11 cellular contexts compared by ENCODE assay signal in the genomic region with DNA sequence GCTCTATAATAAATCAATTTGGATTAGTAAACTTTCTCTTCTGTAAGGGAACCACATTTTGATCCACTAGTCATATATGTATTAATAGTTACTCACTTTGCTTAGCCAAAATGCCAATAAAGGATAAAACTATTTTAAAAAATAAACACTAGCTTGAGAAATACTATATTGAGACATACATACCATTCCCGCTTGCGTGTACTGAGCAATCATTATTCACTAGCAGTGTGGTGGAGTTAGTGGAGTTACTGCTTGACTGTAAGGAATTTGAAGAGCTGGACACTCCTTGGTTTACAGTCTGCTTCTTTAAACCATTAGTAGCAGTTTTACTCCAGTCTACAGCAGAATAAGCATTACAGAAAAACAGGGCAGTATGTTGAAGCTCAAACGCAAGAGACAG. TPM values are rescaled to one million over a fixed set of nuclear protein-coding genes. Genes with fewer than 3 reads are reported as not detected.
DNase-seq lines count a peak whose midpoint lies in the region; ATAC-seq and TF ChIP-seq lines count a peak whose summit lies in the region.
"Had no signal": no experiment of that assay in that cellular context is flagged by ENCODE, and none has a peak within 500 bp of the region (broad histone marks: within the 10 kb centered on the region; RNA-seq: fewer than 3 reads in every experiment).

No MANE protein-coding gene starts in this region.

- H3K36me3 ChIP-seq in skeletal muscle satellite cell (ENCODE audit: insufficient read depth, low read length): no peaks in the 10 kb centered on the region

- H3K9me3 ChIP-seq in skeletal muscle satellite cell (replicated peaks; ENCODE audit: low read length): no peaks in the 10 kb centered on the region

- peak overlapping the region; percentile 77 for H3K4me2 ChIP-seq in skeletal muscle satellite cell (ENCODE audit: low read length)

- peaks cover 30% of the 10 kb centered on the region for H3K4me1 ChIP-seq in skeletal muscle satellite cell (ENCODE audit: control insufficient read depth, insufficient read depth, low read length)

- peak overlapping the region; percentile 80 for H3K9ac ChIP-seq in skeletal muscle satellite cell (ENCODE audit: low read depth, low read length)

- no peaks in the 10 kb centered on the region for H3K27me3 ChIP-seq in skeletal muscle satellite cell (ENCODE audit: control insufficient read depth, insufficient read depth, low read length)

- H3K4me3 ChIP-seq in skeletal muscle satellite cell (ENCODE audit: low read length): peak overlapping the region; percentile 58

- peak; percentile 85 for ATAC-seq in SK-N-SH treated with all-trans-retinoic acid at 6 μM for 48 hours
- no peak for ATAC-seq in HG03196 (IDR thresholded peaks at IDR 0.05; ENCODE audit: unreplicated experiment)
- no peak for ATAC-seq in HG03280 (IDR thresholded peaks at IDR 0.05; ENCODE audit: unreplicated experiment)
- ATAC-seq in GM18511 (IDR thresholded peaks at IDR 0.05; ENCODE audit: unreplicated experiment): no peak
- ATAC-seq: activated CD4-positive, CD25-positive, alpha-beta regulatory T cell treated with anti-CD3 and anti-CD28 coated beads, Interleukin-2, amount 50 U/mL, for 24 hours had no signal

- peak; percentile 43 for DNase-seq in GM03348 (ENCODE audit: low spot score)
- DNase-seq in fibroblast of the conjunctiva (ENCODE audit: low read depth): peak; percentile 51
- DNase-seq: activated T-cell treated with anti-CD3 and anti-CD28 coated beads, Interleukin-2, amount 50 U/mL, for 24 hours; effector CD4-positive, alpha-beta T cell; mesendoderm had no signal

TF ChIP-seq in SK-N-SH treated with all-trans-retinoic acid at 6 μM for 48 hours, 23 proteins besides CTCF, POLR2A, EP300 and RAD21:
- TF ChIP-seq ZNF70 (CRISPR knock-in tag; IDR thresholded peaks at IDR 0.05) (no peak), ZFP30 (CRISPR knock-in tag; IDR thresholded peaks at IDR 0.05) (no peak), TCF4 (CRISPR knock-in tag; IDR thresholded peaks at IDR 0.05; ENCODE audit: borderline replicate concordance) (no peak), ZNF8 (CRISPR knock-in tag; IDR thresholded peaks at IDR 0.05) (no peak), BACH2 (CRISPR knock-in tag; IDR thresholded peaks at IDR 0.05; ENCODE audit: borderline replicate concordance) (no peak), ZC3H10 (CRISPR knock-in tag; IDR thresholded peaks at IDR 0.05) (no peak), ARNTL (CRISPR knock-in tag; IDR thresholded peaks at IDR 0.05; ENCODE audit: borderline replicate concordance, low read depth) (no peak), PPARA (CRISPR knock-in tag; IDR thresholded peaks at IDR 0.05; ENCODE audit: borderline replicate concordance) (no peak), RARB (CRISPR knock-in tag; IDR thresholded peaks at IDR 0.05) (no peak), ISL1 (CRISPR knock-in tag; IDR thresholded peaks at IDR 0.05) (no peak), OSR1 (CRISPR knock-in tag; IDR thresholded peaks at IDR 0.05) (no peak), ZNF565 (CRISPR knock-in tag; conservative IDR thresholded peaks at IDR 0.05; ENCODE audit: low read depth) (no peak)
- TF ChIP-seq, protein P1, sequence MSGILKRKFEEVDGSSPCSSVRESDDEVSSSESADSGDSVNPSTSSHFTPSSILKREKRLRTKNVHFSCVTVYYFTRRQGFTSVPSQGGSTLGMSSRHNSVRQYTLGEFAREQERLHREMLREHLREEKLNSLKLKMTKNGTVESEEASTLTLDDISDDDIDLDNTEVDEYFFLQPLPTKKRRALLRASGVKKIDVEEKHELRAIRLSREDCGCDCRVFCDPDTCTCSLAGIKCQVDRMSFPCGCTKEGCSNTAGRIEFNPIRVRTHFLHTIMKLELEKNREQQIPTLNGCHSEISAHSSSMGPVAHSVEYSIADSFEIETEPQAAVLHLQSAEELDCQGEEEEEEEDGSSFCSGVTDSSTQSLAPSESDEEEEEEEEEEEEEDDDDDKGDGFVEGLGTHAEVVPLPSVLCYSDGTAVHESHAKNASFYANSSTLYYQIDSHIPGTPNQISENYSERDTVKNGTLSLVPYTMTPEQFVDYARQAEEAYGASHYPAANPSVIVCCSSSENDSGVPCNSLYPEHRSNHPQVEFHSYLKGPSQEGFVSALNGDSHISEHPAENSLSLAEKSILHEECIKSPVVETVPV (CRISPR knock-in tag; IDR thresholded peaks at IDR 0.05): no peak
- TF ChIP-seq, protein P2, sequence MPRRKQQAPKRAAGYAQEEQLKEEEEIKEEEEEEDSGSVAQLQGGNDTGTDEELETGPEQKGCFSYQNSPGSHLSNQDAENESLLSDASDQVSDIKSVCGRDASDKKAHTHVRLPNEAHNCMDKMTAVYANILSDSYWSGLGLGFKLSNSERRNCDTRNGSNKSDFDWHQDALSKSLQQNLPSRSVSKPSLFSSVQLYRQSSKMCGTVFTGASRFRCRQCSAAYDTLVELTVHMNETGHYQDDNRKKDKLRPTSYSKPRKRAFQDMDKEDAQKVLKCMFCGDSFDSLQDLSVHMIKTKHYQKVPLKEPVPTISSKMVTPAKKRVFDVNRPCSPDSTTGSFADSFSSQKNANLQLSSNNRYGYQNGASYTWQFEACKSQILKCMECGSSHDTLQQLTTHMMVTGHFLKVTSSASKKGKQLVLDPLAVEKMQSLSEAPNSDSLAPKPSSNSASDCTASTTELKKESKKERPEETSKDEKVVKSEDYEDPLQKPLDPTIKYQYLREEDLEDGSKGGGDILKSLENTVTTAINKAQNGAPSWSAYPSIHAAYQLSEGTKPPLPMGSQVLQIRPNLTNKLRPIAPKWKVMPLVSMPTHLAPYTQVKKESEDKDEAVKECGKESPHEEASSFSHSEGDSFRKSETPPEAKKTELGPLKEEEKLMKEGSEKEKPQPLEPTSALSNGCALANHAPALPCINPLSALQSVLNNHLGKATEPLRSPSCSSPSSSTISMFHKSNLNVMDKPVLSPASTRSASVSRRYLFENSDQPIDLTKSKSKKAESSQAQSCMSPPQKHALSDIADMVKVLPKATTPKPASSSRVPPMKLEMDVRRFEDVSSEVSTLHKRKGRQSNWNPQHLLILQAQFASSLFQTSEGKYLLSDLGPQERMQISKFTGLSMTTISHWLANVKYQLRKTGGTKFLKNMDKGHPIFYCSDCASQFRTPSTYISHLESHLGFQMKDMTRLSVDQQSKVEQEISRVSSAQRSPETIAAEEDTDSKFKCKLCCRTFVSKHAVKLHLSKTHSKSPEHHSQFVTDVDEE (CRISPR knock-in tag; IDR thresholded peaks at IDR 0.05): no peak
- TF ChIP-seq, protein P3, sequence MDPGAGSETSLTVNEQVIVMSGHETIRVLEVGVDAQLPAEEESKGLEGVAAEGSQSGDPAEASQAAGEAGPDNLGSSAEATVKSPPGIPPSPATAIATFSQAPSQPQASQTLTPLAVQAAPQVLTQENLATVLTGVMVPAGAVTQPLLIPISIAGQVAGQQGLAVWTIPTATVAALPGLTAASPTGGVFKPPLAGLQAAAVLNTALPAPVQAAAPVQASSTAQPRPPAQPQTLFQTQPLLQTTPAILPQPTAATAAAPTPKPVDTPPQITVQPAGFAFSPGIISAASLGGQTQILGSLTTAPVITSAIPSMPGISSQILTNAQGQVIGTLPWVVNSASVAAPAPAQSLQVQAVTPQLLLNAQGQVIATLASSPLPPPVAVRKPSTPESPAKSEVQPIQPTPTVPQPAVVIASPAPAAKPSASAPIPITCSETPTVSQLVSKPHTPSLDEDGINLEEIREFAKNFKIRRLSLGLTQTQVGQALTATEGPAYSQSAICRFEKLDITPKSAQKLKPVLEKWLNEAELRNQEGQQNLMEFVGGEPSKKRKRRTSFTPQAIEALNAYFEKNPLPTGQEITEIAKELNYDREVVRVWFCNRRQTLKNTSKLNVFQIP (CRISPR knock-in tag; IDR thresholded peaks at IDR 0.05; ENCODE audit: borderline replicate concordance, low read depth): no peak

RNA-seq across cellular contexts. Expression of a gene that starts 10.8 kb away (rescaled TPM):
- 6.1 and 6.8 TPM in 2 replicates for total RNA-seq in skeletal muscle satellite cell (2012; rRNA removed)
